26 cellular contexts compared by ENCODE assay signal in genomic region chr13:99415014-99415650, GRCh38.
DNase-seq lines count a peak whose midpoint lies in the region; ATAC-seq, FAIRE-seq and TF ChIP-seq lines count a peak whose summit lies in the region.
"Had no signal": no experiment of that assay in that cellular context is flagged by ENCODE, and none has a peak within 500 bp of the region (broad histone marks: within the 10 kb centered on the region; RNA-seq: fewer than 3 reads in every experiment).

No MANE protein-coding gene starts in this region.

- H3K27ac Mint-ChIP-seq in activated naive CD4-positive, alpha-beta T cell treated with anti-CD3 and anti-CD28 coated beads for 36 hours, result no peak overlapping the region
- no peak overlapping the region for H3K27ac Mint-ChIP-seq in activated naive CD4-positive, alpha-beta T cell treated with anti-CD3 and anti-CD28 coated beads, Interleukin-2, amount 50 U/mL, for 72 hours
- no peak overlapping the region for H3K27ac Mint-ChIP-seq in T-helper 2 cell treated with Interferon-gamma antibody and Interleukin-4, amounts not matched to agents 5 μg/mL and 100 μg/mL, for 36 hours
- H3K27ac Mint-ChIP-seq: activated B cell treated with CpG ODN at 0.5 μM for 24 hours; dendritic cell treated with granulocyte-macrophage colony-stimulating factor and Interleukin-4, amounts not matched to agents 40 ng/mL and 50 ng/mL, for 4 days; IgD-negative memory B cell; stimulated activated naive CD8-positive, alpha-beta T cell treated with anti-CD3 and anti-CD28 coated beads, Interleukin-15, Interleukin-2, amounts not matched to agents 100 ng/mL and 50 ng/mL, for 24 hours had no signal

- in situ Hi-C loops in GM12878 (cut with MboI) (no loop called here), HepG2 (cut with HindIII; ENCODE audit: extremely low pct_ligation_motif_present, low pct_unique_long_range_greater_than_20kb) (no loop called here)

- intact Hi-C loops in activated naive CD4-positive, alpha-beta T cell treated with anti-CD3 and anti-CD28 coated beads for 36 hours (cut with micrococcal nuclease), result loop anchor here (5.0 kb wide), 2 partner anchors 328 to 418 kb away; no protein-coding TSS in a partner anchor
- intact Hi-C loops in GM12878 (cut with micrococcal nuclease; ENCODE audit: unreplicated experiment), result no loop called here
- intact Hi-C loops in HepG2 (cut with micrococcal nuclease; ENCODE audit: unreplicated experiment), result no loop called here
- intact Hi-C loops in upper lobe of right lung (cut with DNase I), result no loop called here

- H3K4me3 ChIP-seq in GM12878 (no peak overlapping the region), HepG2 (replicated peaks in 1 of 3; ENCODE audit: insufficient read depth in 1 of 3, low read depth in 2 of 3, low read length in 3 of 3) (no peak overlapping the region), upper lobe of right lung (no peak overlapping the region)
- H3K4me3 ChIP-seq: esophagus muscularis mucosa, prostate gland, thoracic aorta had no signal

- TF ChIP-seq POLR2A in GM12878 (IDR thresholded peaks at IDR 0.05; ENCODE audit: low read depth, low read length), result no peak
- no peak for TF ChIP-seq POLR2A in HepG2 (IDR thresholded peaks at IDR 0.05; ENCODE audit: insufficient read depth in 1 of 2, low read depth in 2 of 2, low read length in 2 of 2)

- BruUV-seq in GM12878 (replicated peaks; lab: Mats Ljungman, UMichigan) (no TSS peak), HepG2 (replicated peaks; lab: Mats Ljungman, UMichigan) (no TSS peak)

- no peaks in the 10 kb centered on the region for H3K9me3 Mint-ChIP-seq in activated naive CD4-positive, alpha-beta T cell treated with anti-CD3 and anti-CD28 coated beads for 36 hours
- H3K9me3 Mint-ChIP-seq in activated naive CD4-positive, alpha-beta T cell treated with anti-CD3 and anti-CD28 coated beads, Interleukin-2, amount 50 U/mL, for 72 hours, result peaks cover 6 to 8% of the 10 kb centered on the region in 2 donors
- peaks cover 6% of the 10 kb centered on the region for H3K9me3 Mint-ChIP-seq in T-helper 2 cell treated with Interferon-gamma antibody and Interleukin-4, amounts not matched to agents 5 μg/mL and 100 μg/mL, for 36 hours
- H3K9me3 Mint-ChIP-seq: activated B cell treated with CpG ODN at 0.5 μM for 24 hours; dendritic cell treated with granulocyte-macrophage colony-stimulating factor and Interleukin-4, amounts not matched to agents 40 ng/mL and 50 ng/mL, for 4 days had no signal

- H3K4me1 ChIP-seq in GM12878 (ENCODE audit: control insufficient read depth, insufficient read depth, low read length) (peaks cover 34% of the 10 kb centered on the region), HepG2 (ENCODE audit: insufficient read depth, low read length) (peaks cover 19% of the 10 kb centered on the region), upper lobe of right lung (no peaks in the 10 kb centered on the region)
- H3K4me1 ChIP-seq: BE2C, esophagus muscularis mucosa, prostate gland had no signal

- POLR2A ChIA-PET in GM12878 (lab: Charles Lee) (no interaction called here), HepG2 (lab: Yijun Ruan, JAX) (no interaction called here)

- peak; percentile 15 for DNase-seq in activated naive CD4-positive, alpha-beta T cell treated with anti-CD3 and anti-CD28 coated beads for 36 hours
- DNase-seq in activated naive CD4-positive, alpha-beta T cell treated with anti-CD3 and anti-CD28 coated beads, Interleukin-2, amount 50 U/mL, for 72 hours (ENCODE audit: low spot score in 2 of 2), result no peak
- DNase-seq in GM12878 (ENCODE audit: low read depth, low spot score) (no peak), HepG2 (ENCODE audit: low spot score) (no peak), upper lobe of right lung (peak; percentile 58), HPDE6-E6E7 (ENCODE audit: extremely low spot score) (no peak), HK-2 (ENCODE audit: unreplicated experiment) (no peak)
- no peak for DNase-seq in T-helper 2 cell treated with Interferon-gamma antibody and Interleukin-4, amounts not matched to agents 5 μg/mL and 100 μg/mL, for 36 hours (ENCODE audit: low spot score)
- DNase-seq: activated B cell treated with CpG ODN at 0.5 μM for 24 hours; BE2C; Calu3; central memory CD4-positive, alpha-beta T cell; foreskin melanocyte; left cardiac atrium; mesendoderm; NCI-H2029; NCI-H526; SW 1271; T1000 had no signal

- H2AFZ ChIP-seq in GM12878 (ENCODE audit: control insufficient read depth, low read depth, low read length) (no peak overlapping the region), HepG2 (ENCODE audit: low read length) (no peak overlapping the region)

- H3K9me3 ChIP-seq in GM12878 (replicated peaks; ENCODE audit: control insufficient read depth, insufficient read depth, low read length) (peaks cover 9% of the 10 kb centered on the region; the same call in 2 of the 3 replicates), HepG2 (ENCODE audit: low read length) (no peaks in the 10 kb centered on the region), upper lobe of right lung (no peaks in the 10 kb centered on the region)
- H3K9me3 ChIP-seq: BE2C, esophagus muscularis mucosa, prostate gland, thoracic aorta had no signal

- no peak for ATAC-seq in activated naive CD4-positive, alpha-beta T cell treated with anti-CD3 and anti-CD28 coated beads, Interleukin-2, amount 50 U/mL, for 72 hours
- no peak for ATAC-seq in GM12878
- no peak for ATAC-seq in HepG2
- ATAC-seq in upper lobe of right lung, result peak; percentile 62

- H3K4me3 Mint-ChIP-seq in activated naive CD4-positive, alpha-beta T cell treated with anti-CD3 and anti-CD28 coated beads for 36 hours, result no peak overlapping the region
- H3K4me3 Mint-ChIP-seq in T-helper 2 cell treated with Interferon-gamma antibody and Interleukin-4, amounts not matched to agents 5 μg/mL and 100 μg/mL, for 36 hours, result no peak overlapping the region
- H3K4me3 Mint-ChIP-seq: activated B cell treated with CpG ODN at 0.5 μM for 24 hours; dendritic cell treated with granulocyte-macrophage colony-stimulating factor and Interleukin-4, amounts not matched to agents 40 ng/mL and 50 ng/mL, for 4 days; stimulated activated naive CD8-positive, alpha-beta T cell treated with anti-CD3 and anti-CD28 coated beads, Interleukin-15, Interleukin-2, amounts not matched to agents 100 ng/mL and 50 ng/mL, for 24 hours had no signal

- CTCF ChIA-PET in activated naive CD4-positive, alpha-beta T cell treated with anti-CD3 and anti-CD28 coated beads for 36 hours (lab: Charles Lee), result interaction anchor here (0.8 to 11.8 kb wide), 5 partner anchors 11 to 143 kb away, joined by 3 to 118 read pairs (median 8); no protein-coding TSS in a partner anchor
- CTCF ChIA-PET in GM12878 (lab: Yijun Ruan, JAX) (no interaction called here), HepG2 (lab: Yijun Ruan, JAX; ENCODE audit: low intra/inter-chr PET ratio, low total read pairs) (no interaction called here)

- H3K27me3 ChIP-seq in GM12878 (replicated peaks in 1 of 2; ENCODE audit: control insufficient read depth in 2 of 2, insufficient read depth in 2 of 2, low read length in 1 of 2) (no peaks in the 10 kb centered on the region), HepG2 (ENCODE audit: control insufficient read depth in 1 of 2, insufficient read depth in 2 of 2, low read length in 2 of 2) (peaks cover 6 to 35% of the 10 kb centered on the region in 2 experiments; a peak in 3 of 5 replicates), upper lobe of right lung (no peaks in the 10 kb centered on the region)

- TF ChIP-seq RAD21 in GM12878 (IDR thresholded peaks at IDR 0.05; ENCODE audit: insufficient read depth, low read depth, low read length), result no peak
- TF ChIP-seq RAD21 in HepG2 (CRISPR knock-in tag; IDR thresholded peaks at IDR 0.05), result no peak

- SMC1A ChIA-PET in GM12878 (lab: Charles Lee; ENCODE audit: uncharacterized antibody, unreplicated experiment), result no interaction called here

- peaks cover 2% of the 10 kb centered on the region for H3K27me3 Mint-ChIP-seq in activated naive CD4-positive, alpha-beta T cell treated with anti-CD3 and anti-CD28 coated beads for 36 hours (ENCODE audit: low read depth)
- no peaks in the 10 kb centered on the region for H3K27me3 Mint-ChIP-seq in T-helper 2 cell treated with Interferon-gamma antibody and Interleukin-4, amounts not matched to agents 5 μg/mL and 100 μg/mL, for 36 hours (ENCODE audit: low read depth)
- H3K27me3 Mint-ChIP-seq: activated B cell treated with CpG ODN at 0.5 μM for 24 hours; stimulated activated naive CD8-positive, alpha-beta T cell treated with anti-CD3 and anti-CD28 coated beads, Interleukin-15, Interleukin-2, amounts not matched to agents 100 ng/mL and 50 ng/mL, for 24 hours had no signal

- RAD21 ChIA-PET in GM12878 (lab: Charles Lee; ENCODE audit: unreplicated experiment), result no interaction called here

- FAIRE-seq in GM12878 (lab: Jason Lieb, UNC), result no peak
- no peak for FAIRE-seq in HepG2 (lab: Jason Lieb, UNC)
- FAIRE-seq: astrocyte had no signal

- H3K36me3 Mint-ChIP-seq in activated naive CD4-positive, alpha-beta T cell treated with anti-CD3 and anti-CD28 coated beads for 36 hours (ENCODE audit: low read depth), result peaks cover 11% of the 10 kb centered on the region
- H3K36me3 Mint-ChIP-seq in activated naive CD4-positive, alpha-beta T cell treated with anti-CD3 and anti-CD28 coated beads, Interleukin-2, amount 50 U/mL, for 72 hours, result peaks cover 0 to 21% of the 10 kb centered on the region in 2 donors
- H3K36me3 Mint-ChIP-seq in T-helper 2 cell treated with Interferon-gamma antibody and Interleukin-4, amounts not matched to agents 5 μg/mL and 100 μg/mL, for 36 hours (ENCODE audit: low read depth), result peaks cover 5% of the 10 kb centered on the region
- H3K36me3 Mint-ChIP-seq: IgD-negative memory B cell had no signal

- TF ChIP-seq EP300 in GM12878 (IDR thresholded peaks at IDR 0.05; ENCODE audit: borderline replicate concordance in 1 of 2, control insufficient read depth in 1 of 2, low read depth in 2 of 2, low read length in 2 of 2), result no peak
- no peak for TF ChIP-seq EP300 in HepG2 (IDR thresholded peaks at IDR 0.05; ENCODE audit: low read depth in 2 of 2, low read length in 2 of 2)
- no peak for TF ChIP-seq EP300 in HepG2 (CRISPR knock-in tag; IDR thresholded peaks at IDR 0.05; ENCODE audit: borderline replicate concordance)

- H3K4me1 Mint-ChIP-seq in activated naive CD4-positive, alpha-beta T cell treated with anti-CD3 and anti-CD28 coated beads for 36 hours (ENCODE audit: low read depth), result peaks cover 62% of the 10 kb centered on the region
- H3K4me1 Mint-ChIP-seq in T-helper 2 cell treated with Interferon-gamma antibody and Interleukin-4, amounts not matched to agents 5 μg/mL and 100 μg/mL, for 36 hours (ENCODE audit: low read depth), result peaks cover 32% of the 10 kb centered on the region

- H3K9ac ChIP-seq in GM12878 (ENCODE audit: control insufficient read depth, insufficient read depth, low read length), result no peak overlapping the region
- H3K9ac ChIP-seq in HepG2 (ENCODE audit: insufficient read depth, low read depth, low read length), result no peak overlapping the region

- WGBS in GM12878 (ENCODE audit: insufficient coverage, insufficient replicate concordance, low lambda C conversion rate, missing lambda C conversion rate), result 72% methylated on average over 13 of the region's 13 CpGs
- 36% methylated on average over 9 of the region's 13 CpGs for WGBS in HepG2 (ENCODE audit: low lambda C conversion rate)

- H3K4me2 ChIP-seq in GM12878 (ENCODE audit: control insufficient read depth, insufficient read depth), result no peak overlapping the region
- no peak overlapping the region for H3K4me2 ChIP-seq in HepG2 (ENCODE audit: low read depth, low read length)

- H3K36me3 ChIP-seq in GM12878 (ENCODE audit: control insufficient read depth in 2 of 2, insufficient read depth in 2 of 2, low read length in 1 of 2), result no peaks in the 10 kb centered on the region
- H3K36me3 ChIP-seq in HepG2 (replicated peaks in 1 of 2; ENCODE audit: control insufficient read depth in 1 of 2, insufficient read depth in 2 of 2, low read length in 2 of 2), result no peaks in the 10 kb centered on the region
- no peaks in the 10 kb centered on the region for H3K36me3 ChIP-seq in upper lobe of right lung
- H3K36me3 ChIP-seq: BE2C, esophagus muscularis mucosa, prostate gland, thoracic aorta had no signal

- H4K20me1 ChIP-seq in GM12878 (ENCODE audit: control insufficient read depth, insufficient read depth), result no peaks in the 10 kb centered on the region
- H4K20me1 ChIP-seq in HepG2 (ENCODE audit: insufficient read depth, low read length), result no peaks in the 10 kb centered on the region

- H3K79me2 ChIP-seq in GM12878 (ENCODE audit: control insufficient read depth, insufficient read depth, low read length), result no peaks in the 10 kb centered on the region
- H3K79me2 ChIP-seq in HepG2 (ENCODE audit: insufficient read depth, low read length), result no peaks in the 10 kb centered on the region

- no peak overlapping the region for H3K27ac ChIP-seq in GM12878 (ENCODE audit: control insufficient read depth, insufficient read depth)
- H3K27ac ChIP-seq in HepG2 (ENCODE audit: extremely low read length, insufficient read depth, low read length), result no peak overlapping the region
- no peak overlapping the region for H3K27ac ChIP-seq in upper lobe of right lung
- H3K27ac ChIP-seq: prostate gland, thoracic aorta had no signal

- TF ChIP-seq CTCF in GM12878 (IDR thresholded peaks at IDR 0.05 in 2 of 3, conservative IDR thresholded peaks at IDR 0.05 in 1 of 3; ENCODE audit: control insufficient read depth in 2 of 3, extremely low read depth in 1 of 3, insufficient read depth in 1 of 3, low read depth in 3 of 3, low read length in 3 of 3) (no peak), HepG2 (CRISPR knock-in tag; IDR thresholded peaks at IDR 0.05) (no peak), upper lobe of right lung (IDR thresholded peaks at IDR 0.05) (no peak)

Comparison
In these comparisons a context has a peak if more than half of its experiments do, and no peak if none do; other contexts are left out.
1. DNase-seq: peak in activated naive CD4-positive, alpha-beta T cell treated with anti-CD3 and anti-CD28 coated beads for 36 hours (single experiment) and upper lobe of right lung (single experiment); none in activated naive CD4-positive, alpha-beta T cell treated with anti-CD3 and anti-CD28 coated beads, Interleukin-2, amount 50 U/mL, for 72 hours (0 of 2), GM12878 (single experiment), HepG2 (single experiment), HPDE6-E6E7 (single experiment), T-helper 2 cell treated with Interferon-gamma antibody and Interleukin-4, amounts not matched to agents 5 μg/mL and 100 μg/mL, for 36 hours (single experiment) and HK-2 (single experiment).